ENCODE assay signal across 8 cellular contexts in the genomic region with DNA sequence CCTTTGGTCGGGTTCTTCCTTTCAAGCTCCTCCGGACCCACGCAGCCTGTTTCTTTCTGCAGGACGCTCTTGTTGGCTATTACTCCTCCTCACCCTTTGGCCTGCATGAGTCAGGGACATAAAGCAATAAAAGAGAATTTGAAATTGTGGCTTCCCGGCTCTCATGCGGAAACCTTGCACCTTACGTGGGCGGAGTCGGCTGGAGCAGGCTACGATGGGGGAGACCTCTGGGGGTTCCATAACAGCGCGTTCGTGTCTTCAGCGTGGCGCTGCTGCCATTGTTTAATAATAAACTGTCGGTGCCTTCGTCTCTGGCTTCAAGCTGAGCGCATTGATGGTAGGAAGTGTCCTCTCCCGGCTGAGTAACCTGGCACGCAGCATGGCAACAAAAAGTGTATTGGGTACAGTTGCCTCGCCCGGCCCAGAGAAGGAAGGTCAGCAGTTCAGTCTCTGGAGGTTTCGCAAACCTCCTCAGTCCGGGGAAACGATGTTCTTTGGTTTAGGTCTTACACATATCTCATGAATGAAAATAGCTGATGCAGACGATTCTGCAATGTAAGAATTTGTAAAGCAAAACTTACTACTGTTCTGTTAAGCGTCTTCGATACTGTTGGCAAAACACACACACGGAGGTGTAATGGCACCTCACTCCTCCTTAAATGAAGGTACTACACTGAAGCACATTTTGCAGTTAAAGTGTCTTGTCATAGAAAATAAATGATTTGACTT. TPM values are rescaled to one million over a fixed set of nuclear protein-coding genes. Genes with fewer than 3 reads are reported as not detected.
DNase-seq lines count a peak whose midpoint lies in the region; ATAC-seq and TF ChIP-seq lines count a peak whose summit lies in the region.

No MANE protein-coding gene starts in this region.

- peak overlapping the region; percentile 77; the same call in 1 of the 2 replicates for H3K27ac ChIP-seq in WERI-Rb-1

- no peaks in the 10 kb centered on the region for H3K9me3 ChIP-seq in WERI-Rb-1 (ENCODE audit: severe bottlenecking)

- ATAC-seq in GM21786 (IDR thresholded peaks at IDR 0.05; ENCODE audit: unreplicated experiment): peak; percentile 11

- no peaks in the 10 kb centered on the region for H3K27me3 ChIP-seq in WERI-Rb-1 (ENCODE audit: insufficient read depth, low read depth, severe bottlenecking)

- no peak for TF ChIP-seq CTCF in WERI-Rb-1 (IDR thresholded peaks at IDR 0.05; ENCODE audit: low read depth, low read length)
- no peak for TF ChIP-seq CTCF in foreskin fibroblast (IDR thresholded peaks at IDR 0.05; ENCODE audit: low read depth, low read length)

- peak overlapping the region; percentile 89 for H3K4me3 ChIP-seq in WERI-Rb-1 (ENCODE audit: low read depth, low read length)
- H3K4me3 ChIP-seq in foreskin fibroblast (ENCODE audit: low read depth in 1 of 2, low read length in 2 of 2): peak overlapping the region; percentile 97 to 98

- DNase-seq in NCI-H345 (lab: John Stamatoyannopoulos, UW) (peak; percentile 70), NCI-H345 treated with DMSO at 0.1 percent for 48 hours (lab: John Stamatoyannopoulos, UW; ENCODE audit: unreplicated experiment) (no peak), KG1 (lab: John Stamatoyannopoulos, UW) (peak; percentile 85), WERI-Rb-1 (peak; percentile 41), foreskin fibroblast (peak; percentile 75 to 84), occipital lobe (lab: John Stamatoyannopoulos, UW) (peak; percentile 27), GOT3 (lab: John Stamatoyannopoulos, UW) (no peak)

- H3K36me3 ChIP-seq in WERI-Rb-1: peaks cover under 1% of the 10 kb centered on the region; the same call in 1 of the 2 replicates

RNA-seq across cellular contexts. Expression of a gene that starts 0.6 kb away (rescaled TPM):
- 64.4 TPM for total RNA-seq in occipital lobe

RNA-seq across cellular contexts. Expression of a gene that starts 4.5 kb away (rescaled TPM):
- under 0.01 TPM for total RNA-seq in occipital lobe

Comparison
In these comparisons a context has a peak if more than half of its experiments do, and no peak if none do; other contexts are left out.
1. DNase-seq: peak in NCI-H345 (single experiment), KG1 (single experiment), WERI-Rb-1 (single experiment), foreskin fibroblast (2 of 2) and occipital lobe (single experiment); none in NCI-H345 treated with DMSO at 0.1 percent for 48 hours (single experiment) and GOT3 (single experiment).